1 cellular context compared by ENCODE assay signal in the genomic region with DNA sequence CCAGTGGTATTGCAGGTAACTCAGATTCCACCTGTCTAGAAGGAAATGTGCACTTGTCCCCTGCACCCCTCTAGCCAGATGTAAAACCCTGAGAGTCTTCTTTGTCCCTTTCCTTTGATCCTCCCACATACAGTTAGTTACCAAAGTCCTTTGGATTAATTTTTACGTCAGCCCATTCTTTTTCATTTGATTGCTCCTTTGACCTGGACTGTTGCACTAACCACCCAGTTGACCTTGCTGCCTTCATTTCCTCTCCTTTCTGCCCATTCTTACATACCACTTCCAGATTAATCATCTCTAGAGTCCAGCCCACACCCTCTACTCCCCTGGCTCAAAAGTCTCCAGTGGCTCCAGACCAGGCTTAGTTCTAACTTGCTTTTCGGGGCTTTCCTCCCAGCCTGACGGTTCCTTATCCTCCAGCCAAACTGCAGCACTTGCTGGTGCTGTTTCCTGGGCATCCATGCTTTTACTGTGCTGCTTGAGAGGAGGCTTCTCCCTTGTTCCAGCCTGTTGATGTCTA.
TF ChIP-seq lines count a peak whose summit lies in the region.

No MANE protein-coding gene starts in this region.

TF ChIP-seq in HepG2, 621 proteins besides CTCF, POLR2A, EP300 and RAD21 (continued from another document and continues in another):
- peak; percentile 96 for TF ChIP-seq MED1 (CRISPR knock-in tag; IDR thresholded peaks at IDR 0.05)
- TF ChIP-seq IRF2 (CRISPR knock-in tag; IDR thresholded peaks at IDR 0.05), result 0 out of 2 replicates have a peak, but pooled peaks have one; percentile 40
- no peak for TF ChIP-seq ZNF280B (CRISPR knock-in tag; IDR thresholded peaks at IDR 0.05; ENCODE audit: borderline replicate concordance)
- 0 out of 2 replicates have a peak, but pooled peaks have one; percentile 11 for TF ChIP-seq ZNF24 (IDR thresholded peaks at IDR 0.05)
- 0 out of 2 replicates have a peak, but pooled peaks have one; percentile 23 for TF ChIP-seq TFDP2 (CRISPR knock-in tag; IDR thresholded peaks at IDR 0.05)
- TF ChIP-seq ZSCAN9 (CRISPR knock-in tag; IDR thresholded peaks at IDR 0.05; ENCODE audit: borderline replicate concordance), result no peak
- 0 out of 2 replicates have a peak, but pooled peaks have one; percentile 60 for TF ChIP-seq ZNF879 (CRISPR knock-in tag; IDR thresholded peaks at IDR 0.05)
- TF ChIP-seq, protein P1, sequence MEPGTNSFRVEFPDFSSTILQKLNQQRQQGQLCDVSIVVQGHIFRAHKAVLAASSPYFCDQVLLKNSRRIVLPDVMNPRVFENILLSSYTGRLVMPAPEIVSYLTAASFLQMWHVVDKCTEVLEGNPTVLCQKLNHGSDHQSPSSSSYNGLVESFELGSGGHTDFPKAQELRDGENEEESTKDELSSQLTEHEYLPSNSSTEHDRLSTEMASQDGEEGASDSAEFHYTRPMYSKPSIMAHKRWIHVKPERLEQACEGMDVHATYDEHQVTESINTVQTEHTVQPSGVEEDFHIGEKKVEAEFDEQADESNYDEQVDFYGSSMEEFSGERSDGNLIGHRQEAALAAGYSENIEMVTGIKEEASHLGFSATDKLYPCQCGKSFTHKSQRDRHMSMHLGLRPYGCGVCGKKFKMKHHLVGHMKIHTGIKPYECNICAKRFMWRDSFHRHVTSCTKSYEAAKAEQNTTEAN (CRISPR knock-in tag; conservative IDR thresholded peaks at IDR 0.05), result no peak; the same call in 1 of the 2 replicates
- TF ChIP-seq MYC (CRISPR knock-in tag; IDR thresholded peaks at IDR 0.05; ENCODE audit: borderline replicate concordance), result peak; percentile 44; the same call in 1 of the 2 replicates
- no peak; the same call in 1 of the 2 replicates for TF ChIP-seq FOXJ3 (CRISPR knock-in tag; IDR thresholded peaks at IDR 0.05; ENCODE audit: borderline replicate concordance)
- no peak for TF ChIP-seq ZNF44 (CRISPR knock-in tag; IDR thresholded peaks at IDR 0.05)
- no peak for TF ChIP-seq ZNF407 (CRISPR knock-in tag; IDR thresholded peaks at IDR 0.05; ENCODE audit: not compliant biosample characterization)
- TF ChIP-seq, protein P2, sequence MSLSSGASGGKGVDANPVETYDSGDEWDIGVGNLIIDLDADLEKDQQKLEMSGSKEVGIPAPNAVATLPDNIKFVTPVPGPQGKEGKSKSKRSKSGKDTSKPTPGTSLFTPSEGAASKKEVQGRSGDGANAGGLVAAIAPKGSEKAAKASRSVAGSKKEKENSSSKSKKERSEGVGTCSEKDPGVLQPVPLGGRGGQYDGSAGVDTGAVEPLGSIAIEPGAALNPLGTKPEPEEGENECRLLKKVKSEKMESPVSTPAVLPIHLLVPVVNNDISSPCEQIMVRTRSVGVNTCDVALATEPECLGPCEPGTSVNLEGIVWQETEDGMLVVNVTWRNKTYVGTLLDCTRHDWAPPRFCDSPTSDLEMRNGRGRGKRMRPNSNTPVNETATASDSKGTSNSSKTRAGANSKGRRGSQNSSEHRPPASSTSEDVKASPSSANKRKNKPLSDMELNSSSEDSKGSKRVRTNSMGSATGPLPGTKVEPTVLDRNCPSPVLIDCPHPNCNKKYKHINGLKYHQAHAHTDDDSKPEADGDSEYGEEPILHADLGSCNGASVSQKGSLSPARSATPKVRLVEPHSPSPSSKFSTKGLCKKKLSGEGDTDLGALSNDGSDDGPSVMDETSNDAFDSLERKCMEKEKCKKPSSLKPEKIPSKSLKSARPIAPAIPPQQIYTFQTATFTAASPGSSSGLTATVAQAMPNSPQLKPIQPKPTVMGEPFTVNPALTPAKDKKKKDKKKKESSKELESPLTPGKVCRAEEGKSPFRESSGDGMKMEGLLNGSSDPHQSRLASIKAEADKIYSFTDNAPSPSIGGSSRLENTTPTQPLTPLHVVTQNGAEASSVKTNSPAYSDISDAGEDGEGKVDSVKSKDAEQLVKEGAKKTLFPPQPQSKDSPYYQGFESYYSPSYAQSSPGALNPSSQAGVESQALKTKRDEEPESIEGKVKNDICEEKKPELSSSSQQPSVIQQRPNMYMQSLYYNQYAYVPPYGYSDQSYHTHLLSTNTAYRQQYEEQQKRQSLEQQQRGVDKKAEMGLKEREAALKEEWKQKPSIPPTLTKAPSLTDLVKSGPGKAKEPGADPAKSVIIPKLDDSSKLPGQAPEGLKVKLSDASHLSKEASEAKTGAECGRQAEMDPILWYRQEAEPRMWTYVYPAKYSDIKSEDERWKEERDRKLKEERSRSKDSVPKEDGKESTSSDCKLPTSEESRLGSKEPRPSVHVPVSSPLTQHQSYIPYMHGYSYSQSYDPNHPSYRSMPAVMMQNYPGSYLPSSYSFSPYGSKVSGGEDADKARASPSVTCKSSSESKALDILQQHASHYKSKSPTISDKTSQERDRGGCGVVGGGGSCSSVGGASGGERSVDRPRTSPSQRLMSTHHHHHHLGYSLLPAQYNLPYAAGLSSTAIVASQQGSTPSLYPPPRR (CRISPR knock-in tag; IDR thresholded peaks at IDR 0.05; ENCODE audit: borderline replicate concordance), result peak; percentile 37
- TF ChIP-seq ZBTB26 (CRISPR knock-in tag; IDR thresholded peaks at IDR 0.05; ENCODE audit: borderline replicate concordance), result peak; percentile 97
- TF ChIP-seq TRIM24 (CRISPR knock-in tag; IDR thresholded peaks at IDR 0.05), result no peak
- TF ChIP-seq NFKBIZ (CRISPR knock-in tag; IDR thresholded peaks at IDR 0.05), result peak; percentile 83; the same call in 1 of the 2 replicates
- peak; percentile 63; the same call in 1 of the 2 replicates for TF ChIP-seq SPEN (CRISPR knock-in tag; IDR thresholded peaks at IDR 0.05; ENCODE audit: low read depth)
- TF ChIP-seq, protein P3, sequence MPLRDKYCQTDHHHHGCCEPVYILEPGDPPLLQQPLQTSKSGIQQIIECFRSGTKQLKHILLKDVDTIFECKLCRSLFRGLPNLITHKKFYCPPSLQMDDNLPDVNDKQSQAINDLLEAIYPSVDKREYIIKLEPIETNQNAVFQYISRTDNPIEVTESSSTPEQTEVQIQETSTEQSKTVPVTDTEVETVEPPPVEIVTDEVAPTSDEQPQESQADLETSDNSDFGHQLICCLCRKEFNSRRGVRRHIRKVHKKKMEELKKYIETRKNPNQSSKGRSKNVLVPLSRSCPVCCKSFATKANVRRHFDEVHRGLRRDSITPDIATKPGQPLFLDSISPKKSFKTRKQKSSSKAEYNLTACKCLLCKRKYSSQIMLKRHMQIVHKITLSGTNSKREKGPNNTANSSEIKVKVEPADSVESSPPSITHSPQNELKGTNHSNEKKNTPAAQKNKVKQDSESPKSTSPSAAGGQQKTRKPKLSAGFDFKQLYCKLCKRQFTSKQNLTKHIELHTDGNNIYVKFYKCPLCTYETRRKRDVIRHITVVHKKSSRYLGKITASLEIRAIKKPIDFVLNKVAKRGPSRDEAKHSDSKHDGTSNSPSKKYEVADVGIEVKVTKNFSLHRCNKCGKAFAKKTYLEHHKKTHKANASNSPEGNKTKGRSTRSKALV (CRISPR knock-in tag; IDR thresholded peaks at IDR 0.05), result 0 out of 2 replicates have a peak, but pooled peaks have one; percentile 40
- no peak for TF ChIP-seq RFX1 (IDR thresholded peaks at IDR 0.05)
- TF ChIP-seq PLRG1 (conservative IDR thresholded peaks at IDR 0.05), result no peak
- peak; percentile 60 for TF ChIP-seq TCF7L2 (IDR thresholded peaks at IDR 0.05; ENCODE audit: low read depth, low read length)
- TF ChIP-seq GMEB2 (CRISPR knock-in tag; IDR thresholded peaks at IDR 0.05; ENCODE audit: low read depth), result no peak
- peak; percentile 71 for TF ChIP-seq RCOR2 (CRISPR knock-in tag; IDR thresholded peaks at IDR 0.05)
